Comparison of ENCODE assay signal across 31 cellular contexts in genomic region chr12:17975763-17976162, GRCh38.
"Had no signal": no experiment of that assay in that cellular context is flagged by ENCODE, and none has a peak within 500 bp of the region (broad histone marks: within the 10 kb centered on the region; RNA-seq: fewer than 3 reads in every experiment).

No MANE protein-coding gene starts in this region.

- H3K9me3 ChIP-seq: adrenal gland, ascending aorta, body of pancreas, breast epithelium had no signal

- ATAC-seq: activated naive CD4-positive, alpha-beta T cell treated with anti-CD3 and anti-CD28 coated beads, Interleukin-2, amount 50 U/mL, for 72 hours; activated naive CD8-positive, alpha-beta T cell treated with anti-CD3 and anti-CD28 coated beads, Interleukin-2, amount 50 U/mL, for 24 hours; activated T-cell treated with anti-CD3 and anti-CD28 coated beads, Interleukin-2, amount 50 U/mL, for 4 hours; activated T-cell treated with anti-CD3 and anti-CD28 coated beads, Interleukin-2, amount 50 U/mL, for 72 hours; activated T-helper 17 cell treated with anti-CD3 and anti-CD28 coated beads, Interleukin-2, amount 50 U/mL, for 72 hours; body of pancreas had no signal

- H3K27me3 ChIP-seq: adrenal gland, ascending aorta, body of pancreas, brain microvascular endothelial cell, breast epithelium, cardiac muscle cell had no signal

- DNase-seq: activated effector memory CD4-positive, alpha-beta T cell treated with anti-CD3 and anti-CD28 coated beads, Interleukin-2, amount 50 U/mL, for 16 hours; activated effector memory CD4-positive, alpha-beta T cell treated with Interleukin-2 at 50 U/mL for 16 hours; activated gamma-delta T cell; activated gamma-delta T cell treated with Interleukin-2 at 50 U/mL for 16 hours; activated naive CD4-positive, alpha-beta T cell; activated naive CD4-positive, alpha-beta T cell treated with anti-CD3 and anti-CD28 coated beads for 36 hours; activated naive CD4-positive, alpha-beta T cell treated with anti-CD3 and anti-CD28 coated beads, Interleukin-2, amount 10 ng/mL, durations not matched to agents 7 days and 5 days; activated naive CD4-positive, alpha-beta T cell treated with anti-CD3 and anti-CD28 coated beads, Interleukin-2, amount 50 U/mL, for 16 hours; activated naive CD4-positive, alpha-beta T cell treated with Interleukin-2 at 50 U/mL for 16 hours; activated naive CD8-positive, alpha-beta T cell treated with anti-CD3 and anti-CD28 coated beads for 36 hours; activated naive CD8-positive, alpha-beta T cell treated with anti-CD3 and anti-CD28 coated beads, Interleukin-2, amount 10 ng/mL, durations not matched to agents 7 days and 5 days; activated naive CD8-positive, alpha-beta T cell treated with anti-CD3 and anti-CD28 coated beads, Interleukin-2, amount 50 U/mL, for 24 hours; activated T-cell treated with anti-CD3 and anti-CD28 coated beads, Interleukin-2, amount 50 U/mL, for 24 hours; activated T-cell treated with anti-CD3 and anti-CD28 coated beads, Interleukin-2, amount 50 U/mL, for 4 hours; activated T-cell treated with anti-CD3 and anti-CD28 coated beads, Interleukin-2, amount 50 U/mL, for 48 hours; activated T-cell treated with anti-CD3 and anti-CD28 coated beads, Interleukin-2, amount 50 U/mL, for 72 hours; adrenal gland; amniotic stem cell; amygdala; anterior cingulate cortex; aorta; body of pancreas; caudate nucleus; central memory CD4-positive, alpha-beta T cell; cerebellar nuclear complex had no signal

- H3K4me1 ChIP-seq: adrenal gland, ascending aorta, body of pancreas, breast epithelium had no signal

- H3K27ac ChIP-seq: adrenal gland, ascending aorta, body of pancreas, brain microvascular endothelial cell, breast epithelium, cardiac muscle cell had no signal

- H3K36me3 ChIP-seq: adrenal gland, ascending aorta, brain microvascular endothelial cell, breast epithelium, cardiac muscle cell had no signal

- H3K4me3 ChIP-seq: adrenal gland, ascending aorta, body of pancreas, breast epithelium, cardiac muscle cell had no signal
